ENCODE assay signal across 11 cellular contexts in the genomic region with DNA sequence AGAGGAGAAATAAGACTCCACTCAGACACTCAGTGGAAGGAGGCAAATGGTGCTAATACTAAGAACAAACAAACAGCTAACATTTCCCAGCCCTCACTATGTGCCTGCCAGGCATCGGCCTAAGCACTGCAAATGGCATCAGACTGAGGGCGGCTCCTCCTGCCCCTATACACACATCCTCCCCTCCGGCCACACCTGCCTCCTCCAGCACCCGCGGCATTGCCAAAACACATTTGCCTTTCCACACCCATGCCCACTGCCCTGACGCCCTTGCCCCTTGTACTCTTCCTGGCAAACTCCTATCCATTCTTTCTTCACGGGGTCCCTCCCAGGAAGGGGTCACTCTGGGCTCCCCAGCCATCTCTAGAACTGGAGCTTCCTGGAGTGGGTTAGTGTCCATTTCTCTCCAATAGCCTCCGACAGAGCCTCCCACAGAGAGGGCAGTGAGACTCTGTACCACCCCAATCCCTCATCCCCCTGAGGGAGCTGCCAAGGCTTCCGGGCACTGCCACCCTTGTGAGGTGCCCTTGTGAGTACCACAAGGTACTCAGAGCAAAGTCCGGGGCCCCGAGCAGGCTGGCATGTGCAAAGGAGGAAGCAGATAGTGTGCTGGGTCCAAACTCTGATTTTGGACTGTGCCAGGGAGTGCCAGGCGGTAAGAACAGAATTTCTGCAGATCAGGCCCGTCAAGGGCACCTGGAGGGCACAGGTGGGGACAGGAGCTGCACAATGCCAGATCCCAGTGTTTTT. TPM values are rescaled to one million over a fixed set of nuclear protein-coding genes. Genes with fewer than 3 reads are reported as not detected.
DNase-seq lines count a peak whose midpoint lies in the region; ATAC-seq, FAIRE-seq and TF ChIP-seq lines count a peak whose summit lies in the region.
"Had no signal": no experiment of that assay in that cellular context is flagged by ENCODE, and none has a peak within 500 bp of the region (broad histone marks: within the 10 kb centered on the region; RNA-seq: fewer than 3 reads in every experiment).

No MANE protein-coding gene starts in this region.

- H3K36me3 Mint-ChIP-seq in activated CD4-positive, alpha-beta T cell treated with anti-CD3 and anti-CD28 coated beads for 36 hours (ENCODE audit: low read depth) = peaks cover 9% of the 10 kb centered on the region
- H3K36me3 Mint-ChIP-seq in endodermal cell (ENCODE audit: low read depth) = peaks cover 2% of the 10 kb centered on the region

- 89 to 92% methylated on average over 10 to 13 of the region's 13 CpGs for WGBS in endodermal cell (ENCODE audit: insufficient coverage in 1 of 2, insufficient read length in 1 of 2), 2 experiments
- 45 to 85% methylated on average over 13 of the region's 13 CpGs for WGBS in pancreas, 2 donors
- 86% methylated on average over 13 of the region's 13 CpGs for WGBS in suprapubic skin

- TF ChIP-seq CTCF in endodermal cell (conservative IDR thresholded peaks at IDR 0.05) = no peak
- TF ChIP-seq CTCF in pancreas (IDR thresholded peaks at IDR 0.05) = no peak
- no peak for TF ChIP-seq CTCF in suprapubic skin (IDR thresholded peaks at IDR 0.05)

- H3K27ac ChIP-seq in endodermal cell (ENCODE audit: low read depth, low read length) (no peak overlapping the region), pancreas (peak overlapping the region; percentile 42 to 91 (median 72)), suprapubic skin (no peak overlapping the region)
- H3K27ac ChIP-seq: upper lobe of left lung had no signal

- intact Hi-C loops in activated CD4-positive, alpha-beta T cell treated with anti-CD3 and anti-CD28 coated beads for 36 hours (cut with DNase I, micrococcal nuclease) = loop anchor here in 1 of 2 experiments (1.0 kb wide), 1 partner anchor 25 kb away; a partner anchor contains a TSS
- intact Hi-C loops in pancreas (cut with DNase I) = no loop called here

- no peaks in the 10 kb centered on the region for H3K36me3 ChIP-seq in endodermal cell (ENCODE audit: control insufficient read depth, insufficient read depth, low read length)
- H3K36me3 ChIP-seq in pancreas = peaks cover 0 to 13% (median 0%) of the 10 kb centered on the region in 3 donors
- H3K36me3 ChIP-seq in suprapubic skin = peaks cover 17% of the 10 kb centered on the region

- no peak overlapping the region for H3K4me3 ChIP-seq in endodermal cell (ENCODE audit: low read length)
- H3K4me3 ChIP-seq in pancreas = peak overlapping the region; percentile 46 to 51 (median 49)
- no peak overlapping the region for H3K4me3 ChIP-seq in suprapubic skin

- H3K9me3 ChIP-seq in endodermal cell (ENCODE audit: control insufficient read depth, low read length) = peaks cover 11% of the 10 kb centered on the region
- no peaks in the 10 kb centered on the region for H3K9me3 ChIP-seq in pancreas
- H3K9me3 ChIP-seq in suprapubic skin = no peaks in the 10 kb centered on the region
- H3K9me3 ChIP-seq: upper lobe of left lung had no signal

- no peak for DNase-seq in activated CD4-positive, alpha-beta T cell treated with anti-CD3 and anti-CD28 coated beads for 36 hours
- DNase-seq in activated CD4-positive, alpha-beta T cell treated with anti-CD3 and anti-CD28 coated beads for 1 hour = no peak
- peak; percentile 0 for DNase-seq in NAMALWA (ENCODE audit: low spot score)
- DNase-seq in endodermal cell = no peak
- DNase-seq in pancreas = peak; percentile 52 to 82 (median 68)
- DNase-seq in 8988T = no peak
- no peak for DNase-seq in suprapubic skin (ENCODE audit: low spot score in 2 of 2)
- DNase-seq: ACHN had no signal

- CTCF ChIA-PET in activated CD4-positive, alpha-beta T cell treated with anti-CD3 and anti-CD28 coated beads for 36 hours (lab: Charles Lee) = no interaction called here

- ATAC-seq in activated CD4-positive, alpha-beta T cell treated with anti-CD3 and anti-CD28 coated beads for 36 hours = no peak
- peak; percentile 16 to 50 (median 42) for ATAC-seq in pancreas
- no peak for ATAC-seq in GM21390 (IDR thresholded peaks at IDR 0.05; ENCODE audit: unreplicated experiment)

- no peaks in the 10 kb centered on the region for H3K4me1 ChIP-seq in endodermal cell (ENCODE audit: control insufficient read depth, insufficient read depth, low read length)
- H3K4me1 ChIP-seq in pancreas = peaks cover 0 to 8% (median 6%) of the 10 kb centered on the region in 3 donors
- peaks cover 9% of the 10 kb centered on the region for H3K4me1 ChIP-seq in suprapubic skin

- TF ChIP-seq POLR2A in suprapubic skin (IDR thresholded peaks at IDR 0.05) = no peak

- peaks cover 15% of the 10 kb centered on the region for H3K27me3 Mint-ChIP-seq in activated CD4-positive, alpha-beta T cell treated with anti-CD3 and anti-CD28 coated beads for 36 hours
- H3K27me3 Mint-ChIP-seq in endodermal cell (ENCODE audit: insufficient read depth) = peaks cover 40% of the 10 kb centered on the region

- POLR2A ChIA-PET in activated CD4-positive, alpha-beta T cell treated with anti-CD3 and anti-CD28 coated beads for 36 hours (lab: Charles Lee) = interaction anchor here (0.6 kb wide), 1 partner anchor 441 kb away, joined by 3 read pairs; no protein-coding TSS in a partner anchor

- no peak for FAIRE-seq in pancreas (lab: Jason Lieb, UNC)
- FAIRE-seq: GM12892 had no signal

- H3K27ac Mint-ChIP-seq in activated CD4-positive, alpha-beta T cell treated with anti-CD3 and anti-CD28 coated beads for 36 hours = no peak overlapping the region
- no peak overlapping the region for H3K27ac Mint-ChIP-seq in endodermal cell

- H3K27me3 ChIP-seq in endodermal cell (ENCODE audit: control insufficient read depth, insufficient read depth, low read length, poor library complexity, severe bottlenecking) (peaks cover 28% of the 10 kb centered on the region), pancreas (no peaks in the 10 kb centered on the region), suprapubic skin (no peaks in the 10 kb centered on the region)
- H3K27me3 ChIP-seq: upper lobe of left lung had no signal

- TF ChIP-seq EP300 in suprapubic skin (IDR thresholded peaks at IDR 0.05) = no peak

- peak overlapping the region; percentile 36 for H3K4me3 Mint-ChIP-seq in activated CD4-positive, alpha-beta T cell treated with anti-CD3 and anti-CD28 coated beads for 36 hours
- H3K4me3 Mint-ChIP-seq in endodermal cell = peak overlapping the region; percentile 24

- H3K9ac ChIP-seq in endodermal cell (ENCODE audit: extremely low read depth, low read length, poor library complexity, severe bottlenecking) = no peak overlapping the region

- no peaks in the 10 kb centered on the region for H3K9me3 Mint-ChIP-seq in activated CD4-positive, alpha-beta T cell treated with anti-CD3 and anti-CD28 coated beads for 36 hours (ENCODE audit: low read depth)
- H3K9me3 Mint-ChIP-seq in endodermal cell = peaks cover 5% of the 10 kb centered on the region

- peaks cover 7% of the 10 kb centered on the region for H3K4me1 Mint-ChIP-seq in activated CD4-positive, alpha-beta T cell treated with anti-CD3 and anti-CD28 coated beads for 36 hours
- H3K4me1 Mint-ChIP-seq in endodermal cell = peaks cover 6% of the 10 kb centered on the region

RNA-seq across cellular contexts. Expression of a gene that starts 1.0 kb away (rescaled TPM):
- under 1 TPM; 0.39 to 0.60 TPM for total RNA-seq in activated CD4-positive, alpha-beta T cell treated with anti-CD3 and anti-CD28 coated beads for 36 hours
- 1 to 10 TPM in 1 of 2 donors, under 1 TPM in 1; 0.92 to 2.0 TPM for total RNA-seq in endodermal cell
- polyA plus RNA-seq in endodermal cell (2013, experiment 1 of 2) = 0.85 TPM
- 1.2 TPM for polyA plus RNA-seq in endodermal cell (2013, experiment 2 of 2)
- total RNA-seq in pancreas = 100 to 1,000 TPM in 4 of 6 donors, 10 to 100 TPM in 2; 34.8 to 328 (median 266) TPM
- polyA plus RNA-seq in pancreas = 100 to 1,000 TPM in 1 of 2 donors, 1 to 10 TPM in 1; 3.0 to 209 TPM
- total RNA-seq in suprapubic skin = 10 to 100 TPM in 1 of 4 donors, 1 to 10 TPM in 3; 1.7 to 10.1 (median 3.4) TPM

RNA-seq across cellular contexts. Expression of a gene that starts 24.3 kb away (rescaled TPM):
- 10 to 100 TPM; 41.3 to 43.0 TPM for total RNA-seq in activated CD4-positive, alpha-beta T cell treated with anti-CD3 and anti-CD28 coated beads for 36 hours
- 10 to 100 TPM; 47.8 to 66.1 TPM for total RNA-seq in endodermal cell
- 53.1 TPM for polyA plus RNA-seq in endodermal cell (2013, experiment 1 of 2)
- 52.3 TPM for polyA plus RNA-seq in endodermal cell (2013, experiment 2 of 2)
- total RNA-seq in pancreas = 10 to 100 TPM; 23.1 to 33.8 (median 27.8) TPM
- polyA plus RNA-seq in pancreas = 10 to 100 TPM; 11.7 to 31.9 TPM
- total RNA-seq in suprapubic skin = 10 to 100 TPM; 64.8 to 95.6 (median 69.4) TPM

RNA-seq across cellular contexts. Expression of a gene that starts 24.5 kb away (rescaled TPM):
- 1 to 10 TPM; 5.9 to 6.5 TPM for total RNA-seq in activated CD4-positive, alpha-beta T cell treated with anti-CD3 and anti-CD28 coated beads for 36 hours
- total RNA-seq in endodermal cell (10 to 100 TPM; 20.8 to 22.6 TPM), pancreas (1 to 10 TPM; 6.4 to 9.1 (median 7.7) TPM), suprapubic skin (10 to 100 TPM; 10.5 to 14.0 (median 12.5) TPM)
- polyA plus RNA-seq in endodermal cell (2013, experiment 1 of 2) = 20.0 TPM
- polyA plus RNA-seq in endodermal cell (2013, experiment 2 of 2) = 18.9 TPM
- polyA plus RNA-seq in pancreas = 10 to 100 TPM; 23.5 to 26.1 TPM

RNA-seq across cellular contexts. Expression of a gene that starts 36.0 kb away (rescaled TPM):
- total RNA-seq in activated CD4-positive, alpha-beta T cell treated with anti-CD3 and anti-CD28 coated beads for 36 hours = 10 to 100 TPM; 82.6 to 95.0 TPM
- total RNA-seq in endodermal cell = 10 to 100 TPM; 37.7 to 44.5 TPM
- polyA plus RNA-seq in endodermal cell (2013, experiment 1 of 2) = 29.7 TPM
- polyA plus RNA-seq in endodermal cell (2013, experiment 2 of 2) = 27.2 TPM
- 10 to 100 TPM; 12.2 to 31.0 (median 13.9) TPM for total RNA-seq in pancreas
- 10 to 100 TPM; 32.3 to 40.9 TPM for polyA plus RNA-seq in pancreas
- total RNA-seq in suprapubic skin = 10 to 100 TPM; 13.2 to 32.4 (median 22.9) TPM

RNA-seq across cellular contexts. Expression of a gene that starts 36.3 kb away (rescaled TPM):
- 10 to 100 TPM; 45.0 to 59.0 TPM for total RNA-seq in activated CD4-positive, alpha-beta T cell treated with anti-CD3 and anti-CD28 coated beads for 36 hours
- total RNA-seq in endodermal cell = 10 to 100 TPM; 59.0 to 67.5 TPM
- 45.9 TPM for polyA plus RNA-seq in endodermal cell (2013, experiment 1 of 2)
- polyA plus RNA-seq in endodermal cell (2013, experiment 2 of 2) = 38.7 TPM
- total RNA-seq in pancreas = 10 to 100 TPM in 5 of 6 donors, 1 to 10 TPM in 1; 9.9 to 21.0 (median 15.8) TPM
- polyA plus RNA-seq in pancreas = 1 to 10 TPM; 9.2 to 9.4 TPM
- total RNA-seq in suprapubic skin = 10 to 100 TPM; 33.5 to 83.4 (median 48.9) TPM

Comparison
In these comparisons a context has a peak if more than half of its experiments do, and no peak if none do; other contexts are left out.
1. ATAC-seq: peak in pancreas (4 of 4); none in activated CD4-positive, alpha-beta T cell treated with anti-CD3 and anti-CD28 coated beads for 36 hours (single experiment) and GM21390 (single experiment).
2. DNase-seq: peak in NAMALWA (single experiment) and pancreas (6 of 6); none in activated CD4-positive, alpha-beta T cell treated with anti-CD3 and anti-CD28 coated beads for 36 hours (single experiment), activated CD4-positive, alpha-beta T cell treated with anti-CD3 and anti-CD28 coated beads for 1 hour (single experiment), endodermal cell (single experiment), 8988T (single experiment) and suprapubic skin (0 of 2).
3. H3K27ac ChIP-seq: peak in pancreas (4 of 4); none in endodermal cell (single experiment) and suprapubic skin (single experiment).
4. H3K4me3 ChIP-seq: peak in pancreas (4 of 4); none in endodermal cell (single experiment) and suprapubic skin (single experiment).